ENCODE assay signal across 1 cellular context in genomic region chr17:82419471-82419995, GRCh38.
TF ChIP-seq lines count a peak whose summit lies in the region.

No MANE protein-coding gene starts in this region.

TF ChIP-seq in GM12878, 131 proteins besides CTCF, POLR2A, EP300 and RAD21:
- TF ChIP-seq CUX1 (IDR thresholded peaks at IDR 0.05; ENCODE audit: insufficient replicate concordance, low read depth, low read length) (no peak), E2F8 (IDR thresholded peaks at IDR 0.05; ENCODE audit: low read depth, partially characterized antibody) (no peak), RUNX3 (IDR thresholded peaks at IDR 0.05; ENCODE audit: low read length) (no peak), RCOR1 (conservative IDR thresholded peaks at IDR 0.05; ENCODE audit: low read depth, low read length) (no peak), CREB1 (IDR thresholded peaks at IDR 0.05; ENCODE audit: low read depth) (no peak), BCL11A (IDR thresholded peaks at IDR 0.05; ENCODE audit: low read depth, low read length) (no peak), EGR1 (IDR thresholded peaks at IDR 0.05; ENCODE audit: borderline replicate concordance in 1 of 2, low read depth in 2 of 2, low read length in 2 of 2) (no peak), KAT2A (conservative IDR thresholded peaks at IDR 0.05; ENCODE audit: control insufficient read depth, low read depth, low read length) (no peak), PBX3 (IDR thresholded peaks at IDR 0.05; ENCODE audit: insufficient replicate concordance, low read depth, low read length) (no peak), ZBTB40 (IDR thresholded peaks at IDR 0.05; ENCODE audit: borderline replicate concordance) (no peak), SMC3 (IDR thresholded peaks at IDR 0.05; ENCODE audit: borderline replicate concordance, low read length) (no peak), RELA (IDR thresholded peaks at IDR 0.05; ENCODE audit: borderline replicate concordance, partially characterized antibody) (no peak), CREM (IDR thresholded peaks at IDR 0.05; ENCODE audit: low read depth) (no peak), JUND (IDR thresholded peaks at IDR 0.05; ENCODE audit: low read depth, low read length) (no peak), RB1 (IDR thresholded peaks at IDR 0.05; ENCODE audit: borderline replicate concordance) (no peak), PAX5 (IDR thresholded peaks at IDR 0.05; ENCODE audit: borderline replicate concordance, low read depth, low read length) (no peak), RFX5 (IDR thresholded peaks at IDR 0.05; ENCODE audit: low read depth, low read length) (no peak), USF2 (IDR thresholded peaks at IDR 0.05; ENCODE audit: borderline replicate concordance, low read depth, low read length) (no peak), NR2C1 (IDR thresholded peaks at IDR 0.05) (no peak), TCF3 (IDR thresholded peaks at IDR 0.05; ENCODE audit: borderline replicate concordance, insufficient read depth, low read depth, low read length) (no peak)
